Comparison of ENCODE assay signal across 24 cellular contexts in the genomic region with DNA sequence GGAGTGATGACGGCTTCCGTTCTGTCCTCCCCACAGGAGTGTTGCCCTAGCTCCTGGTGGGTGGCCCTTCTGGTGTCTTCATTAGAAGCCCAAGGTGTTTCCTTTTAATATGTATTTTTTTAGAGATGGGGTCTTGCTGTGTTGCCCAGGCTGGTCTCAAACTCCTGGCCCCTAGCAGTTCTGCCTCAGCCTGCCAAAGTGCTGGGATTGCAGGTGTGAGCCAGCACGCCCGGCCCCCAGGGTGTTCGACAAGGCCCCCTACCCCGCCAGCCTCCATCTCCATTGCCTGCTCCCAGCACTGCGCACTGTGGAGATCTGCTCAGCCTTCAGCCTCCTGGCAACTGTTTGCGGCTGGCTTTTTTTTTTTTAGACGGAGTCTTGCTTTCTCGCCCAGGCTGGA.
"Had no signal": no experiment of that assay in that cellular context is flagged by ENCODE, and none has a peak within 500 bp of the region (broad histone marks: within the 10 kb centered on the region; RNA-seq: fewer than 3 reads in every experiment).

No MANE protein-coding gene starts in this region.

- H3K79me2 ChIP-seq: hepatocyte had no signal

- H3K4me3 Mint-ChIP-seq: naive thymus-derived CD4-positive, alpha-beta T cell; natural killer cell treated with Interleukin-12 subunit alpha and Interleukin-12 subunit beta and Interleukin-15 and Interleukin-18, amount 100 ng/mL, for 72 hours; stimulated activated naive B cell treated with anti-CD40 and anti-IgM and Interleukin-4, amounts not matched to agents 10 μg/mL and 1 μg/mL and 100 μg/mL, for 72 hours; stimulated activated naive CD8-positive, alpha-beta T cell treated with anti-CD3 and anti-CD28 coated beads, Interleukin-15, Interleukin-2, amounts not matched to agents 100 ng/mL and 50 ng/mL, for 24 hours; type B pancreatic cell had no signal

- DNase-seq: islet precursor cell; left ventricle myocardium inferior; mesendoderm; midbrain; mucosa of descending colon; naive thymus-derived CD4-positive, alpha-beta T cell; ovary; stimulated activated CD4-positive, alpha-beta T cell treated with anti-CD3 and anti-CD28 coated beads, Interleukin-12 subunit alpha, Interleukin-12 subunit beta, amount 100 ng/mL, for 4 hours; stimulated activated CD4-positive, alpha-beta T cell treated with anti-CD3 and anti-CD28 coated beads, Interleukin-15, amount 100 ng/mL, for 24 hours; stimulated activated CD4-positive, alpha-beta T cell treated with anti-CD3 and anti-CD28 coated beads, Interleukin-2, amount 100 ng/mL, for 24 hours; stimulated activated CD4-positive, alpha-beta T cell treated with anti-CD3 and anti-CD28 coated beads, Interleukin-4, amount 100 ng/mL, for 1 hour; stimulated activated naive B cell treated with anti-CD40 and anti-IgM and Interleukin-4, amounts not matched to agents 10 μg/mL and 1 μg/mL and 100 μg/mL, for 72 hours; substantia nigra had no signal

- H3K27me3 Mint-ChIP-seq: naive thymus-derived CD4-positive, alpha-beta T cell; natural killer cell treated with Interleukin-12 subunit alpha and Interleukin-12 subunit beta and Interleukin-15 and Interleukin-18, amount 100 ng/mL, for 72 hours; progenitor cell of endocrine pancreas; stimulated activated naive B cell treated with anti-CD40 and anti-IgM and Interleukin-4, amounts not matched to agents 10 μg/mL and 1 μg/mL and 100 μg/mL, for 72 hours; stimulated activated naive CD8-positive, alpha-beta T cell treated with anti-CD3 and anti-CD28 coated beads, Interleukin-15, Interleukin-2, amounts not matched to agents 100 ng/mL and 50 ng/mL, for 24 hours; type B pancreatic cell had no signal

- H2AFZ ChIP-seq: hepatocyte had no signal

- H3K9me3 Mint-ChIP-seq: naive thymus-derived CD4-positive, alpha-beta T cell; natural killer cell treated with Interleukin-12 subunit alpha and Interleukin-12 subunit beta and Interleukin-15 and Interleukin-18, amount 100 ng/mL, for 72 hours; stimulated activated naive B cell treated with anti-CD40 and anti-IgM and Interleukin-4, amounts not matched to agents 10 μg/mL and 1 μg/mL and 100 μg/mL, for 72 hours; stimulated activated naive CD8-positive, alpha-beta T cell treated with anti-CD3 and anti-CD28 coated beads, Interleukin-15, Interleukin-2, amounts not matched to agents 100 ng/mL and 50 ng/mL, for 24 hours; type B pancreatic cell had no signal

- H3K4me3 ChIP-seq: hepatocyte, left ventricle myocardium inferior, lung, mucosa of descending colon, ovary, right atrium auricular region, skin epidermis, tibial nerve, vagina had no signal

- H3K4me2 ChIP-seq: hepatocyte had no signal

- ATAC-seq: mucosa of descending colon; naive thymus-derived CD4-positive, alpha-beta T cell; natural killer cell treated with Interleukin-12 subunit alpha and Interleukin-12 subunit beta and Interleukin-15 and Interleukin-18, amount 100 ng/mL, for 72 hours; sciatic nerve; stimulated activated naive B cell treated with anti-CD40 and anti-IgM and Interleukin-4, amounts not matched to agents 10 μg/mL and 1 μg/mL and 100 μg/mL, for 72 hours had no signal

- H3K27me3 ChIP-seq: hepatocyte, ovary, right atrium auricular region, tibial nerve, vagina had no signal

- H3K4me1 Mint-ChIP-seq: naive thymus-derived CD4-positive, alpha-beta T cell had no signal

- H3K36me3 ChIP-seq: ovary had no signal

- H3K9me3 ChIP-seq: left ventricle myocardium inferior, mucosa of descending colon, ovary, right atrium auricular region, tibial nerve, vagina had no signal

- H3K27ac ChIP-seq: hepatocyte, left ventricle myocardium inferior, ovary, right atrium auricular region, skin epidermis, tibial nerve, vagina had no signal

- H3K4me1 ChIP-seq: left ventricle myocardium inferior, right atrium auricular region, vagina had no signal

- H3K27ac Mint-ChIP-seq: natural killer cell treated with Interleukin-12 subunit alpha and Interleukin-12 subunit beta and Interleukin-15 and Interleukin-18, amount 100 ng/mL, for 72 hours; stimulated activated naive CD8-positive, alpha-beta T cell treated with anti-CD3 and anti-CD28 coated beads, Interleukin-15, Interleukin-2, amounts not matched to agents 100 ng/mL and 50 ng/mL, for 24 hours; type B pancreatic cell had no signal
